10 cellular contexts compared by ENCODE assay signal in genomic region chr9:971901-972511, GRCh38. TPM values are rescaled to one million over a fixed set of nuclear protein-coding genes. Genes with fewer than 3 reads are reported as not detected.
A peak's percentile ranks its signal among the peaks of the same experiment; 100 is the strongest.
DNase-seq lines count a peak whose midpoint lies in the region; ATAC-seq and TF ChIP-seq lines count a peak whose summit lies in the region.
"Had no signal": no experiment of that assay in that cellular context is flagged by ENCODE, and none has a peak within 500 bp of the region (broad histone marks: within the 10 kb centered on the region; RNA-seq: fewer than 3 reads in every experiment).

No MANE protein-coding gene starts in this region.

- no peak overlapping the region for H3K4me2 ChIP-seq in OCI-LY7 (ENCODE audit: low read length)

- no peaks in the 10 kb centered on the region for H4K20me1 ChIP-seq in OCI-LY7 (ENCODE audit: insufficient read depth, low read length)

- H3K27ac ChIP-seq in left lung (no peak overlapping the region), stomach (no peak overlapping the region), OCI-LY7 (ENCODE audit: low read depth, low read length, poor library complexity, severe bottlenecking) (no peak overlapping the region)

- H3K79me2 ChIP-seq in OCI-LY7 (ENCODE audit: insufficient read depth, low read depth, low read length): no peaks in the 10 kb centered on the region

- ATAC-seq in left lung (peak; percentile 29), GM21367 (IDR thresholded peaks at IDR 0.05; ENCODE audit: unreplicated experiment) (no peak)

- intact Hi-C loops in left lung (cut with DNase I): no loop called here
- intact Hi-C loops in stomach (cut with DNase I; ENCODE audit: low total_unique reads): no loop called here
- intact Hi-C loops in OCI-LY7 (cut with micrococcal nuclease; ENCODE audit: unreplicated experiment): no loop called here

- 1 to 8% (median 3%) methylated on average over 23 to 42 of the region's 42 CpGs for WGBS in stomach, 5 donors

- no peaks in the 10 kb centered on the region for H3K9me2 ChIP-seq in OCI-LY7 (ENCODE audit: insufficient read depth, low read length)

- H3K4me3 ChIP-seq in left lung (peak overlapping the region; percentile 7 to 36), stomach (peak overlapping the region; percentile 34 to 55 (median 47)), OCI-LY7 (ENCODE audit: low read depth, low read length, poor library complexity, severe bottlenecking) (no peak overlapping the region)

- peaks cover 25% of the 10 kb centered on the region for H3K4me1 Mint-ChIP-seq in chondrocyte (ENCODE audit: low read depth)

- peak; percentile 35 for DNase-seq in activated CD4-positive, alpha-beta T cell treated with anti-CD3 and anti-CD28 coated beads for 48 hours
- DNase-seq in activated CD4-positive, alpha-beta T cell treated with anti-CD3 and anti-CD28 coated beads, Interleukin-2, amount 50 U/mL, for 1 hour: no peak
- DNase-seq in chondrocyte (ENCODE audit: low spot score) (no peak), left lung (no peak), stomach (no peak), NCI-H1694 (lab: John Stamatoyannopoulos, UW) (no peak), OCI-LY7 (ENCODE audit: low spot score) (no peak)
- DNase-seq: substantia nigra had no signal

- H3K9me3 Mint-ChIP-seq in chondrocyte (ENCODE audit: low read depth): no peaks in the 10 kb centered on the region

- H3K27me3 ChIP-seq in left lung (peaks cover 100% of the 10 kb centered on the region in 2 donors), stomach (peaks cover 56 to 100% (median 99%) of the 10 kb centered on the region in 3 donors)

- no peak overlapping the region for H3K27ac Mint-ChIP-seq in chondrocyte (ENCODE audit: unreplicated experiment)

- TF ChIP-seq EP300 in stomach (IDR thresholded peaks at IDR 0.05): no peak

- no peak for TF ChIP-seq POLR2A in stomach (IDR thresholded peaks at IDR 0.05)

- H3K9me3 ChIP-seq in left lung: no peaks in the 10 kb centered on the region
- peaks cover 0 to 17% (median 3%) of the 10 kb centered on the region in 4 donors for H3K9me3 ChIP-seq in stomach
- no peaks in the 10 kb centered on the region for H3K9me3 ChIP-seq in OCI-LY7 (ENCODE audit: low read length)

- H3K36me3 ChIP-seq in left lung (no peaks in the 10 kb centered on the region), stomach (no peaks in the 10 kb centered on the region), OCI-LY7 (ENCODE audit: insufficient read depth, low read length) (no peaks in the 10 kb centered on the region)

- CTCF ChIA-PET in OCI-LY7 (lab: Charles Lee; ENCODE audit: unreplicated experiment): no interaction called here

- POLR2A ChIA-PET in OCI-LY7 (lab: Charles Lee): no interaction called here

- no peak overlapping the region for H2AFZ ChIP-seq in OCI-LY7 (ENCODE audit: low read length)

- BruUV-seq in OCI-LY7 (replicated peaks; lab: Mats Ljungman, UMichigan): no TSS peak

- H3K4me1 ChIP-seq in left lung: peaks cover 0 to 32% of the 10 kb centered on the region in 2 donors
- peaks cover 31 to 58% (median 48%) of the 10 kb centered on the region in 4 donors for H3K4me1 ChIP-seq in stomach
- no peaks in the 10 kb centered on the region for H3K4me1 ChIP-seq in OCI-LY7 (ENCODE audit: insufficient read depth, low read length, poor library complexity, severe bottlenecking)

- TF ChIP-seq CTCF in chondrocyte (IDR thresholded peaks at IDR 0.05) (no peak), left lung (IDR thresholded peaks at IDR 0.05) (no peak), stomach (IDR thresholded peaks at IDR 0.05) (no peak), OCI-LY7 (conservative IDR thresholded peaks at IDR 0.05; ENCODE audit: low read length) (no peak)

- no peaks in the 10 kb centered on the region for H3K36me3 Mint-ChIP-seq in chondrocyte (ENCODE audit: low read depth)

- peak overlapping the region; percentile 41 for H3K4me3 Mint-ChIP-seq in chondrocyte (ENCODE audit: unreplicated experiment)

- peaks cover 70% of the 10 kb centered on the region for H3K27me3 Mint-ChIP-seq in chondrocyte (ENCODE audit: low read depth)

RNA-seq across cellular contexts. Expression of gene DMRT3, which starts 4.4 kb away (rescaled TPM):
- total RNA-seq in chondrocyte (not detected in 3 replicates), left lung (not detected), stomach (not detected), OCI-LY7 (2022) (not detected in 2 replicates)
- under 1 TPM in 1 of 3 donors, not detected in 2; 0.35 TPM for polyA plus RNA-seq in stomach
- total RNA-seq in OCI-LY7 (2014; rRNA removed; shearing (Covaris generic)): not detected in 2 replicates
- total RNA-seq: A673 had no signal
